In the genomic region with DNA sequence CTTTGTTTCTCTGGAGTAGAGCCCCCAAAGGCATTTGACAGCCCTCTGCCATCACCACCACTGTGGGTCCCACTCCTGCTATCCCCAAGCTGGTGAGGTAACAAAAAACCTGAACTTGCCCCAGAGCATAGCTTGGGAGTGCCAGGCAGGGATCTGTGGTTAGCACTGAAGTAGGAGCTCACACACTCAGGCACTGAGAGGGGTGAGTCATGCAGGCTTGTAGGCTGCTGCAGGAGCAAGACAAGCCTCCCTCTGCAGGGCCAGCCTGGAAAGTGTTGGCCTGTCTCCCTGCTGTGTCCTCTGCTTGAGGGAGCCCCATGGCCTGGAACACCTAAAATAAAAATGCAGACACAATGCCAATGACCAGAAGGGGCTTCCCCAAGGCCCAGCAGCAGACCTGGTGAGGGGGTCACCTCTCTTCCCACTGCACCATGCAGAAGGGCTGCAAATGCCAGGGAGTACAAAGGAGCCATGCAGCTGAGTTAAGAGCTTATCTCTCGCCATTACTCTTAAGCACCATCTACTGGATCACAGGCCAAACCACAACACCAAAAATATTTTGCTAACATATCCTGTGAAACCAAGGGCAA, we compare ENCODE assay signal across 1 cellular context.
TF ChIP-seq lines count a peak whose summit lies in the region.

No MANE protein-coding gene starts in this region.

TF ChIP-seq in HCT116, 20 proteins besides CTCF, POLR2A, EP300 and RAD21 (continued from another document):
- TF ChIP-seq, protein P1, sequence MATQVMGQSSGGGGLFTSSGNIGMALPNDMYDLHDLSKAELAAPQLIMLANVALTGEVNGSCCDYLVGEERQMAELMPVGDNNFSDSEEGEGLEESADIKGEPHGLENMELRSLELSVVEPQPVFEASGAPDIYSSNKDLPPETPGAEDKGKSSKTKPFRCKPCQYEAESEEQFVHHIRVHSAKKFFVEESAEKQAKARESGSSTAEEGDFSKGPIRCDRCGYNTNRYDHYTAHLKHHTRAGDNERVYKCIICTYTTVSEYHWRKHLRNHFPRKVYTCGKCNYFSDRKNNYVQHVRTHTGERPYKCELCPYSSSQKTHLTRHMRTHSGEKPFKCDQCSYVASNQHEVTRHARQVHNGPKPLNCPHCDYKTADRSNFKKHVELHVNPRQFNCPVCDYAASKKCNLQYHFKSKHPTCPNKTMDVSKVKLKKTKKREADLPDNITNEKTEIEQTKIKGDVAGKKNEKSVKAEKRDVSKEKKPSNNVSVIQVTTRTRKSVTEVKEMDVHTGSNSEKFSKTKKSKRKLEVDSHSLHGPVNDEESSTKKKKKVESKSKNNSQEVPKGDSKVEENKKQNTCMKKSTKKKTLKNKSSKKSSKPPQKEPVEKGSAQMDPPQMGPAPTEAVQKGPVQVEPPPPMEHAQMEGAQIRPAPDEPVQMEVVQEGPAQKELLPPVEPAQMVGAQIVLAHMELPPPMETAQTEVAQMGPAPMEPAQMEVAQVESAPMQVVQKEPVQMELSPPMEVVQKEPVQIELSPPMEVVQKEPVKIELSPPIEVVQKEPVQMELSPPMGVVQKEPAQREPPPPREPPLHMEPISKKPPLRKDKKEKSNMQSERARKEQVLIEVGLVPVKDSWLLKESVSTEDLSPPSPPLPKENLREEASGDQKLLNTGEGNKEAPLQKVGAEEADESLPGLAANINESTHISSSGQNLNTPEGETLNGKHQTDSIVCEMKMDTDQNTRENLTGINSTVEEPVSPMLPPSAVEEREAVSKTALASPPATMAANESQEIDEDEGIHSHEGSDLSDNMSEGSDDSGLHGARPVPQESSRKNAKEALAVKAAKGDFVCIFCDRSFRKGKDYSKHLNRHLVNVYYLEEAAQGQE (IDR thresholded peaks at IDR 0.05; ENCODE audit: low read depth), result no peak
- TF ChIP-seq TCF7L2 (IDR thresholded peaks at IDR 0.05; ENCODE audit: borderline replicate concordance, extremely low read depth, insufficient read depth, insufficient read length) (no peak), YY1 (IDR thresholded peaks at IDR 0.05; ENCODE audit: extremely low read depth, insufficient replicate concordance, low read depth, low read length) (no peak), JUND (IDR thresholded peaks at IDR 0.05) (no peak), EZH2 (IDR thresholded peaks at IDR 0.05) (no peak)
